In the genomic region with DNA sequence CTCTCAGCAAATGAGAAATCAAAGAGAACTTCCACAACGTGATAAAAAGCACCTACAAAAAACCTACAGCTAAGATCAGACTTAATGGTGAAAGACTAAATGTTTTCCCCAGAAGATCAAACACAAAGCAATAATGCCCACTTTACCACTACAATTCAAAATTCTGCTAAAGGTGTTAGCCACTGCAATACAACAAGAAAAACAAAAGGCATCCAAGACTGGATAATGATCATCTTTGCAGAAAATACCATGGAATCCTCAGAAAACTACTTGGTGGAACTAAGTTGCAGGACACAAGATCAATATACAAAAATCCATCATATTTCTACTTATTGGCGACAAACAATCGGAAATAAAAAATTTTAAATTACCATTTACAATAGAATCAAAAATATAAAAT, we compare ENCODE assay signal across 17 cellular contexts. TPM values are rescaled to one million over a fixed set of nuclear protein-coding genes. Genes with fewer than 3 reads are reported as not detected.
DNase-seq lines count a peak whose midpoint lies in the region; ATAC-seq and TF ChIP-seq lines count a peak whose summit lies in the region.
"Had no signal": no experiment of that assay in that cellular context is flagged by ENCODE, and none has a peak within 500 bp of the region (broad histone marks: within the 10 kb centered on the region; RNA-seq: fewer than 3 reads in every experiment).

No MANE protein-coding gene starts in this region.

- ATAC-seq in activated naive CD4-positive, alpha-beta T cell treated with anti-CD3 and anti-CD28 coated beads, Interleukin-2, amount 50 U/mL, for 72 hours: no peak
- no peak for ATAC-seq in central memory CD8-positive, alpha-beta T cell (replicated peaks; ENCODE audit: extremely low read depth, poor library complexity, severe bottlenecking)
- ATAC-seq in WTC11 (no peak), Right ventricle myocardium superior (ENCODE audit: poor library complexity) (no peak)
- ATAC-seq: HCT116 had no signal

- H3K4me1 ChIP-seq in HEK293 (ENCODE audit: control insufficient read depth, insufficient read depth, low read length): no peaks in the 10 kb centered on the region

- POLR2A ChIA-PET in HEK293 (lab: Yijun Ruan, JAX): no interaction called here
- POLR2A ChIA-PET in WTC11 (lab: Charles Lee): no interaction called here

- H3K27ac ChIP-seq in HEK293 (ENCODE audit: extremely low read depth, low read depth, low read length): no peak overlapping the region
- H3K27ac ChIP-seq: GM23248, HL-60 had no signal

- intact Hi-C loops in activated naive CD4-positive, alpha-beta T cell treated with anti-CD3 and anti-CD28 coated beads for 36 hours (cut with micrococcal nuclease): no loop called here
- intact Hi-C loops in Right ventricle myocardium superior (cut with DNase I): no loop called here

- H3K27ac Mint-ChIP-seq in activated naive CD4-positive, alpha-beta T cell treated with anti-CD3 and anti-CD28 coated beads for 36 hours: no peak overlapping the region
- H3K27ac Mint-ChIP-seq in activated naive CD4-positive, alpha-beta T cell treated with anti-CD3 and anti-CD28 coated beads, Interleukin-2, amount 50 U/mL, for 72 hours: no peak overlapping the region
- no peak overlapping the region for H3K27ac Mint-ChIP-seq in central memory CD8-positive, alpha-beta T cell (ENCODE audit: low read depth)
- H3K27ac Mint-ChIP-seq in nephron progenitor cell (peak overlapping the region; percentile 4), WTC11 (no peak overlapping the region)

- TF ChIP-seq CTCF in HEK293 (tag by site-specific recombination; IDR thresholded peaks at IDR 0.05) (no peak), nephron progenitor cell (IDR thresholded peaks at IDR 0.05) (no peak), WTC11 (IDR thresholded peaks at IDR 0.05) (no peak)

- peaks cover 3 to 44% of the 10 kb centered on the region in 2 experiments; a peak in 2 of 3 replicates for H3K36me3 ChIP-seq in HEK293 (ENCODE audit: control insufficient read depth in 2 of 2, insufficient read depth in 1 of 2, low read length in 2 of 2)

- peaks cover 36% of the 10 kb centered on the region for H3K9me3 Mint-ChIP-seq in activated naive CD4-positive, alpha-beta T cell treated with anti-CD3 and anti-CD28 coated beads for 36 hours
- H3K9me3 Mint-ChIP-seq in activated naive CD4-positive, alpha-beta T cell treated with anti-CD3 and anti-CD28 coated beads, Interleukin-2, amount 50 U/mL, for 72 hours: peaks cover 12 to 29% of the 10 kb centered on the region in 2 donors
- peaks cover 11% of the 10 kb centered on the region for H3K9me3 Mint-ChIP-seq in central memory CD8-positive, alpha-beta T cell
- H3K9me3 Mint-ChIP-seq in nephron progenitor cell (peaks cover 90% of the 10 kb centered on the region), WTC11 (peaks cover 44% of the 10 kb centered on the region)

- no peak overlapping the region for H3K4me3 ChIP-seq in HEK293 (ENCODE audit: low read depth, low read length)
- H3K4me3 ChIP-seq: GM23248 had no signal

- peak overlapping the region; percentile 39 for H3K4me3 Mint-ChIP-seq in activated naive CD4-positive, alpha-beta T cell treated with anti-CD3 and anti-CD28 coated beads for 36 hours
- peak overlapping the region; percentile 47 for H3K4me3 Mint-ChIP-seq in central memory CD8-positive, alpha-beta T cell
- H3K4me3 Mint-ChIP-seq in nephron progenitor cell (no peak overlapping the region), WTC11 (no peak overlapping the region)

- no peaks in the 10 kb centered on the region; the same call in 1 of the 2 replicates for H3K9me3 ChIP-seq in HEK293 (ENCODE audit: control insufficient read depth, insufficient read depth, low read depth, low read length)

- H3K4me1 Mint-ChIP-seq in activated naive CD4-positive, alpha-beta T cell treated with anti-CD3 and anti-CD28 coated beads for 36 hours (ENCODE audit: low read depth): peaks cover 70% of the 10 kb centered on the region
- H3K4me1 Mint-ChIP-seq in central memory CD8-positive, alpha-beta T cell: peaks cover 75% of the 10 kb centered on the region
- H3K4me1 Mint-ChIP-seq in nephron progenitor cell: peaks cover 21% of the 10 kb centered on the region
- H3K4me1 Mint-ChIP-seq in WTC11: peaks cover 16% of the 10 kb centered on the region

- DNase-seq in activated naive CD4-positive, alpha-beta T cell treated with anti-CD3 and anti-CD28 coated beads for 36 hours: no peak
- DNase-seq in activated naive CD4-positive, alpha-beta T cell treated with anti-CD3 and anti-CD28 coated beads, Interleukin-2, amount 50 U/mL, for 72 hours (ENCODE audit: low spot score in 2 of 2): no peak
- no peak for DNase-seq in central memory CD8-positive, alpha-beta T cell (ENCODE audit: low spot score in 2 of 2)
- no peak for DNase-seq in nephron progenitor cell
- no peak for DNase-seq in WTC11 (ENCODE audit: low spot score)
- DNase-seq in NK-92 (lab: John Stamatoyannopoulos, UW; ENCODE audit: unreplicated experiment): no peak
- no peak for DNase-seq in Right ventricle myocardium superior
- DNase-seq: GM23248, KG1, NCI-H1092 treated with DMSO at 0.1 percent for 48 hours, NCI-H1694, NCI-H2107, NCI-H345, NCI-H526 treated with DMSO at 0.1 percent for 48 hours had no signal

- no peaks in the 10 kb centered on the region for H3K27me3 Mint-ChIP-seq in activated naive CD4-positive, alpha-beta T cell treated with anti-CD3 and anti-CD28 coated beads for 36 hours (ENCODE audit: low read depth)
- no peaks in the 10 kb centered on the region for H3K27me3 Mint-ChIP-seq in central memory CD8-positive, alpha-beta T cell
- no peaks in the 10 kb centered on the region for H3K27me3 Mint-ChIP-seq in nephron progenitor cell (ENCODE audit: low read depth, poor library complexity)
- H3K27me3 Mint-ChIP-seq in WTC11 (ENCODE audit: low read depth): no peaks in the 10 kb centered on the region

- CTCF ChIA-PET in activated naive CD4-positive, alpha-beta T cell treated with anti-CD3 and anti-CD28 coated beads for 36 hours (lab: Charles Lee): interaction anchor here (0.6 kb wide), 1 partner anchor 135 kb away, joined by 3 read pairs; no protein-coding TSS in a partner anchor
- CTCF ChIA-PET in HEK293 (lab: Yijun Ruan, JAX): interaction anchor here (0.6 to 0.8 kb wide), 2 partner anchors 38 to 126 kb away, joined by 3 to 4 read pairs; no protein-coding TSS in a partner anchor
- CTCF ChIA-PET in WTC11 (lab: Charles Lee): interaction anchor here (1.0 kb wide), 1 partner anchor 38 kb away, joined by 3 read pairs; no protein-coding TSS in a partner anchor

- H3K36me3 Mint-ChIP-seq in activated naive CD4-positive, alpha-beta T cell treated with anti-CD3 and anti-CD28 coated beads for 36 hours (ENCODE audit: low read depth): peaks cover 76% of the 10 kb centered on the region
- H3K36me3 Mint-ChIP-seq in activated naive CD4-positive, alpha-beta T cell treated with anti-CD3 and anti-CD28 coated beads, Interleukin-2, amount 50 U/mL, for 72 hours: peaks cover 60 to 85% of the 10 kb centered on the region in 2 donors
- H3K36me3 Mint-ChIP-seq in central memory CD8-positive, alpha-beta T cell (ENCODE audit: insufficient read depth): peaks cover 46% of the 10 kb centered on the region
- H3K36me3 Mint-ChIP-seq in nephron progenitor cell (ENCODE audit: low read depth): peaks cover 98% of the 10 kb centered on the region
- peaks cover 65% of the 10 kb centered on the region for H3K36me3 Mint-ChIP-seq in WTC11

TF ChIP-seq in HEK293, 187 proteins besides CTCF, POLR2A, EP300 and RAD21 (continues in another document):
- no peak for TF ChIP-seq ZNF843 (tag by site-specific recombination; IDR thresholded peaks at IDR 0.05)

TF ChIP-seq in WTC11, 78 proteins besides CTCF, POLR2A, EP300 and RAD21 (continues in another document):
- TF ChIP-seq, protein P1, sequence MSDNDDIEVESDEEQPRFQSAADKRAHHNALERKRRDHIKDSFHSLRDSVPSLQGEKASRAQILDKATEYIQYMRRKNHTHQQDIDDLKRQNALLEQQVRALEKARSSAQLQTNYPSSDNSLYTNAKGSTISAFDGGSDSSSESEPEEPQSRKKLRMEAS (CRISPR knock-in tag; IDR thresholded peaks at IDR 0.05): no peak

RNA-seq across cellular contexts. Expression of a gene that starts 6.5 kb away (rescaled TPM):
- total RNA-seq in activated naive CD4-positive, alpha-beta T cell treated with anti-CD3 and anti-CD28 coated beads for 36 hours: 100 to 1,000 TPM; 190 to 200 TPM
- total RNA-seq in activated naive CD4-positive, alpha-beta T cell treated with anti-CD3 and anti-CD28 coated beads, Interleukin-2, amount 50 U/mL, for 72 hours: 100 to 1,000 TPM; 182 to 210 TPM
- 137 to 174 TPM (median 140 TPM) in 3 replicates for total RNA-seq in WTC11 (2021)
- 181 TPM for total RNA-seq in Right ventricle myocardium superior

RNA-seq across cellular contexts. Expression of a gene that starts 6.6 kb away (rescaled TPM):
- 10 to 100 TPM; 33.9 to 35.8 TPM for total RNA-seq in activated naive CD4-positive, alpha-beta T cell treated with anti-CD3 and anti-CD28 coated beads for 36 hours
- total RNA-seq in activated naive CD4-positive, alpha-beta T cell treated with anti-CD3 and anti-CD28 coated beads, Interleukin-2, amount 50 U/mL, for 72 hours: 10 to 100 TPM; 48.0 to 51.4 TPM
- total RNA-seq in WTC11 (2021) (27.6 to 34.1 TPM (median 32.3 TPM) in 3 replicates), Right ventricle myocardium superior (11.6 TPM)

RNA-seq across cellular contexts. Expression of a gene that starts 36.0 kb away (rescaled TPM):
- 1 to 10 TPM; 1.5 to 2.3 TPM for total RNA-seq in activated naive CD4-positive, alpha-beta T cell treated with anti-CD3 and anti-CD28 coated beads for 36 hours
- 1 to 10 TPM; 2.5 to 3.0 TPM for total RNA-seq in activated naive CD4-positive, alpha-beta T cell treated with anti-CD3 and anti-CD28 coated beads, Interleukin-2, amount 50 U/mL, for 72 hours
- total RNA-seq in WTC11 (2021) (1.8 to 3.2 TPM (median 2.4 TPM) in 3 replicates), Right ventricle myocardium superior (132 TPM)
- total RNA-seq: GM23248 had no signal

RNA-seq across cellular contexts. Expression of a gene that starts 48.4 kb away (rescaled TPM):
- total RNA-seq in activated naive CD4-positive, alpha-beta T cell treated with anti-CD3 and anti-CD28 coated beads for 36 hours: 1 to 10 TPM; 1.6 to 1.7 TPM
- total RNA-seq in activated naive CD4-positive, alpha-beta T cell treated with anti-CD3 and anti-CD28 coated beads, Interleukin-2, amount 50 U/mL, for 72 hours: 1 to 10 TPM; 1.2 to 2.3 TPM
- total RNA-seq in WTC11 (2021) (3.5 to 4.5 TPM (median 3.9 TPM) in 3 replicates), Right ventricle myocardium superior (0.56 TPM)

RNA-seq across cellular contexts. Expression of a gene that starts 54.9 kb away (rescaled TPM):
- total RNA-seq in activated naive CD4-positive, alpha-beta T cell treated with anti-CD3 and anti-CD28 coated beads for 36 hours: 10 to 100 TPM; 67.0 to 73.4 TPM
- 10 to 100 TPM; 67.3 to 67.8 TPM for total RNA-seq in activated naive CD4-positive, alpha-beta T cell treated with anti-CD3 and anti-CD28 coated beads, Interleukin-2, amount 50 U/mL, for 72 hours
- total RNA-seq in WTC11 (2021) (22.1 to 37.2 TPM (median 35.5 TPM) in 3 replicates), Right ventricle myocardium superior (50.1 TPM)

Comparison
In these comparisons a context has a peak if more than half of its experiments do, and no peak if none do; other contexts are left out.
1. H3K4me3 Mint-ChIP-seq: peak in activated naive CD4-positive, alpha-beta T cell treated with anti-CD3 and anti-CD28 coated beads for 36 hours (single experiment) and central memory CD8-positive, alpha-beta T cell (single experiment); none in nephron progenitor cell (single experiment) and WTC11 (single experiment).
2. RNA of a gene that starts 36.0 kb away (total RNA-seq): 132 TPM in Right ventricle myocardium superior (single experiment); 2.5 to 3.0 TPM in activated naive CD4-positive, alpha-beta T cell treated with anti-CD3 and anti-CD28 coated beads, Interleukin-2, amount 50 U/mL, for 72 hours, 1.5 to 2.3 TPM in activated naive CD4-positive, alpha-beta T cell treated with anti-CD3 and anti-CD28 coated beads for 36 hours and 1.8 to 3.2 TPM in WTC11; every median in the first group is over 10 times any median in the second.